14 cellular contexts compared by ENCODE assay signal in the genomic region with DNA sequence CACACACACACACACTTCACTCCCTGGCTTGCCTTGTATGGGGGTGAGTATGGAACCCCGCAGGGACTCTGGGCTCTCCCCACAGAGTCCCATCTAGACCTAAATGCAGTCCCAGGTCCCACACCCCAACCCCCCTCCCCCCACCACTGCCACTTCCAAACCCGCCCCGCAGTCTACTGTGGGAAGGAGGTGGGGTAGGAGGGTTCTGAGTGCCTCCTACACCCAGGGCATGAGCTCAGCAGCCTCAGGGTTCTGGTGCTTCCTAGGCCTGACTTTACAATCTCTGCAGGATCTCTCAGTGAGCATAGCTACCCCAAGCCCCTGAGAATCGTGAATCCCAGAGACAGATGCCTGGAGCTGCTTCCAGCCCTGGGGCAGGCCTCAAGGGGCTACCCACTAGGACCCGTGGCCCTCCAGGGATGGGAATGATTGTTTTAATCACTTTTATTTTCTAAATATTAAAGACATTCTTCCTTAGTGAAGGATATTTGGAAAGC. TPM values are rescaled to one million over a fixed set of nuclear protein-coding genes. Genes with fewer than 3 reads are reported as not detected.
DNase-seq lines count a peak whose midpoint lies in the region; ATAC-seq, FAIRE-seq and TF ChIP-seq lines count a peak whose summit lies in the region.
"Had no signal": no experiment of that assay in that cellular context is flagged by ENCODE, and none has a peak within 500 bp of the region (broad histone marks: within the 10 kb centered on the region; RNA-seq: fewer than 3 reads in every experiment).

No MANE protein-coding gene starts in this region.

- CTCF ChIA-PET in HepG2 (lab: Yijun Ruan, JAX; ENCODE audit: low intra/inter-chr PET ratio, low total read pairs): no interaction called here

- H3K4me3 ChIP-seq in HepG2 (replicated peaks in 1 of 3; ENCODE audit: insufficient read depth in 1 of 3, low read depth in 2 of 3, low read length in 3 of 3) (no peak overlapping the region), right lobe of liver (no peak overlapping the region), upper lobe of right lung (peak overlapping the region; percentile 58), body of pancreas (no peak overlapping the region)

- no peak overlapping the region for H3K9ac ChIP-seq in HepG2 (ENCODE audit: insufficient read depth, low read depth, low read length)
- H3K9ac ChIP-seq: BLaER1 had no signal

- no peaks in the 10 kb centered on the region for H3K9me3 Mint-ChIP-seq in activated naive CD8-positive, alpha-beta T cell (ENCODE audit: low read depth)
- no peaks in the 10 kb centered on the region for H3K9me3 Mint-ChIP-seq in natural killer cell

- POLR2A ChIA-PET in HepG2 (lab: Yijun Ruan, JAX): interaction anchor here (1.4 to 3.3 kb wide), 3 partner anchors 23 to 85 kb away, joined by 3 to 14 read pairs (median 10); no protein-coding TSS in a partner anchor

- intact Hi-C loops in HepG2 (cut with micrococcal nuclease; ENCODE audit: unreplicated experiment) (no loop called here), right lobe of liver (cut with DNase I) (no loop called here), natural killer cell (cut with micrococcal nuclease) (no loop called here), upper lobe of right lung (cut with DNase I) (no loop called here), body of pancreas (cut with DNase I) (no loop called here)

- no peak overlapping the region for H2AFZ ChIP-seq in HepG2 (ENCODE audit: low read length)

- TF ChIP-seq EP300 in HepG2 (IDR thresholded peaks at IDR 0.05; ENCODE audit: low read depth in 2 of 2, low read length in 2 of 2) (no peak), HepG2 (CRISPR knock-in tag; IDR thresholded peaks at IDR 0.05; ENCODE audit: borderline replicate concordance) (no peak)

- in situ Hi-C loops in HepG2 (cut with HindIII; ENCODE audit: extremely low pct_ligation_motif_present, low pct_unique_long_range_greater_than_20kb): no loop called here

- H3K27me3 Mint-ChIP-seq in activated naive CD8-positive, alpha-beta T cell: no peaks in the 10 kb centered on the region
- no peaks in the 10 kb centered on the region for H3K27me3 Mint-ChIP-seq in natural killer cell (ENCODE audit: low read depth in 2 of 2)

- H3K36me3 Mint-ChIP-seq in activated naive CD8-positive, alpha-beta T cell: no peaks in the 10 kb centered on the region
- no peaks in the 10 kb centered on the region for H3K36me3 Mint-ChIP-seq in natural killer cell

- H4K20me1 ChIP-seq in HepG2 (ENCODE audit: insufficient read depth, low read length): peaks cover 17% of the 10 kb centered on the region; the same call in 1 of the 2 replicates

- H3K79me2 ChIP-seq in HepG2 (ENCODE audit: insufficient read depth, low read length): peaks cover 27% of the 10 kb centered on the region

- H3K27ac Mint-ChIP-seq in activated naive CD8-positive, alpha-beta T cell: no peak overlapping the region
- peak overlapping the region in 1 of 2 donors; percentile 76 for H3K27ac Mint-ChIP-seq in natural killer cell

- H3K27ac ChIP-seq in HepG2 (ENCODE audit: extremely low read length, insufficient read depth, low read length) (no peak overlapping the region), right lobe of liver (no peak overlapping the region), upper lobe of right lung (no peak overlapping the region), body of pancreas (no peak overlapping the region)
- H3K27ac ChIP-seq: BLaER1 had no signal

- BruUV-seq in HepG2 (replicated peaks; lab: Mats Ljungman, UMichigan): no TSS peak

- 0 out of 5 replicates have a peak, but pooled peaks cover 2 to 5% of the 10 kb centered on the region in 2 experiments for H3K36me3 ChIP-seq in HepG2 (replicated peaks in 1 of 2; ENCODE audit: control insufficient read depth in 1 of 2, insufficient read depth in 2 of 2, low read length in 2 of 2)
- H3K36me3 ChIP-seq in right lobe of liver: no peaks in the 10 kb centered on the region
- H3K36me3 ChIP-seq in upper lobe of right lung: no peaks in the 10 kb centered on the region
- no peaks in the 10 kb centered on the region for H3K36me3 ChIP-seq in body of pancreas (replicated peaks in 1 of 2; ENCODE audit: insufficient read depth in 1 of 2, low read depth in 2 of 2)
- H3K36me3 ChIP-seq: BLaER1 had no signal

- FAIRE-seq in HepG2 (lab: Jason Lieb, UNC): no peak
- FAIRE-seq: islet of Langerhans had no signal

- TF ChIP-seq RAD21 in HepG2 (CRISPR knock-in tag; IDR thresholded peaks at IDR 0.05): no peak

- no peaks in the 10 kb centered on the region for H3K9me3 ChIP-seq in HepG2 (ENCODE audit: low read length)
- H3K9me3 ChIP-seq in right lobe of liver: no peaks in the 10 kb centered on the region
- H3K9me3 ChIP-seq in upper lobe of right lung: no peaks in the 10 kb centered on the region
- no peaks in the 10 kb centered on the region for H3K9me3 ChIP-seq in body of pancreas
- H3K9me3 ChIP-seq: BLaER1 had no signal

- no peak for ATAC-seq in HepG2
- ATAC-seq in right lobe of liver: no peak
- ATAC-seq in natural killer cell: no peak
- ATAC-seq in upper lobe of right lung: no peak
- ATAC-seq in body of pancreas: no peak

- TF ChIP-seq POLR2A in HepG2 (IDR thresholded peaks at IDR 0.05; ENCODE audit: insufficient read depth in 1 of 2, low read depth in 2 of 2, low read length in 2 of 2) (no peak), right lobe of liver (IDR thresholded peaks at IDR 0.05) (no peak), body of pancreas (IDR thresholded peaks at IDR 0.05) (no peak)

- DNase-seq in HepG2 (ENCODE audit: low spot score) (no peak), right lobe of liver (no peak), natural killer cell (no peak), upper lobe of right lung (no peak), body of pancreas (no peak), H4 (ENCODE audit: low spot score) (no peak), NCI-H1105 treated with DMSO at 0.1 percent for 48 hours (lab: John Stamatoyannopoulos, UW) (no peak)
- DNase-seq: dermis blood vessel endothelial cell, MV-4-11, NCI-H510A treated with DMSO at 0.1 percent for 48 hours, RPMI8226 had no signal

- no peak for TF ChIP-seq CTCF in HepG2 (CRISPR knock-in tag; IDR thresholded peaks at IDR 0.05)
- no peak for TF ChIP-seq CTCF in right lobe of liver (IDR thresholded peaks at IDR 0.05)
- TF ChIP-seq CTCF in natural killer cell (IDR thresholded peaks at IDR 0.05): no peak
- no peak for TF ChIP-seq CTCF in upper lobe of right lung (IDR thresholded peaks at IDR 0.05)
- TF ChIP-seq CTCF in body of pancreas (IDR thresholded peaks at IDR 0.05): no peak

- H3K4me2 ChIP-seq in HepG2 (ENCODE audit: low read depth, low read length): peak overlapping the region; percentile 68; the same call in 1 of the 2 replicates

- peak overlapping the region; percentile 63 for H3K4me3 Mint-ChIP-seq in activated naive CD8-positive, alpha-beta T cell
- peak overlapping the region; percentile 64 for H3K4me3 Mint-ChIP-seq in natural killer cell

- peaks cover 62% of the 10 kb centered on the region for H3K4me1 ChIP-seq in HepG2 (ENCODE audit: insufficient read depth, low read length)
- H3K4me1 ChIP-seq in right lobe of liver: peaks cover 0 to 27% (median 9%) of the 10 kb centered on the region in 4 donors
- H3K4me1 ChIP-seq in upper lobe of right lung: peaks cover 38% of the 10 kb centered on the region
- H3K4me1 ChIP-seq in body of pancreas: peaks cover 42% of the 10 kb centered on the region

- peaks cover 11% of the 10 kb centered on the region for H3K4me1 Mint-ChIP-seq in activated naive CD8-positive, alpha-beta T cell (ENCODE audit: low read depth)
- peaks cover 12 to 57% of the 10 kb centered on the region in 2 donors for H3K4me1 Mint-ChIP-seq in natural killer cell

- H3K27me3 ChIP-seq in HepG2 (ENCODE audit: control insufficient read depth in 1 of 2, insufficient read depth in 2 of 2, low read length in 2 of 2): peaks cover 14 to 36% of the 10 kb centered on the region in 2 experiments; a peak in 4 of 5 replicates
- no peaks in the 10 kb centered on the region for H3K27me3 ChIP-seq in right lobe of liver
- H3K27me3 ChIP-seq in upper lobe of right lung: no peaks in the 10 kb centered on the region
- no peaks in the 10 kb centered on the region for H3K27me3 ChIP-seq in body of pancreas

- WGBS in HepG2 (ENCODE audit: low lambda C conversion rate): 19% methylated on average over 3 of the region's 5 CpGs
- WGBS in right lobe of liver (ENCODE audit: insufficient coverage, low coverage, low lambda C conversion rate, missing lambda C conversion rate): 63% methylated on average over 2 of the region's 5 CpGs
- 76 to 81% methylated on average over 2 to 5 of the region's 5 CpGs for WGBS in body of pancreas, 2 donors

RNA-seq across cellular contexts. Expression of a gene that starts 1.5 kb away (rescaled TPM):
- total RNA-seq in HepG2 (2016; rRNA removed; fragmentation: Illumina TruSeq; extraction: Trizol): 10.5 and 12.3 TPM in 2 replicates
- total RNA-seq in HepG2 (2016; cell fraction: cytosol; rRNA removed; fragmentation: Illumina TruSeq; extraction: Trizol; ENCODE audit: low read depth): 2.1 and 2.2 TPM in 2 replicates
- 9.0 and 12.3 TPM in 2 replicates for total RNA-seq in HepG2 (2016; cell fraction: insoluble cytoplasmic fraction; rRNA removed; fragmentation: Illumina TruSeq; extraction: Trizol)
- 5.3 TPM in 2 replicates for total RNA-seq in HepG2 (2016; cell fraction: membrane; rRNA removed; fragmentation: Illumina TruSeq; extraction: Trizol)
- total RNA-seq in HepG2 (2016; cell fraction: nucleus; rRNA removed; fragmentation: Illumina TruSeq; extraction: Trizol): 8.0 and 9.6 TPM in 2 replicates
- polyA plus RNA-seq in HepG2 (2011; rRNA removed): 5.9 and 6.3 TPM in 2 replicates
- polyA plus RNA-seq in HepG2 (2011; cell fraction: cytosol; rRNA removed): 4.1 and 5.8 TPM in 2 replicates
- polyA plus RNA-seq in HepG2 (2011; cell fraction: nucleus; rRNA removed): 28.9 and 40.8 TPM in 2 replicates
- 6.2 and 7.1 TPM in 2 replicates for polyA plus RNA-seq in HepG2 (2012)
- polyA plus RNA-seq in HepG2 (2016; cell fraction: cytosol; fragmentation: Illumina TruSeq; extraction: Trizol; ENCODE audit: low read depth): 0.80 TPM in 2 replicates
- 8.9 and 10.6 TPM in 2 replicates for polyA plus RNA-seq in HepG2 (2016; cell fraction: insoluble cytoplasmic fraction; fragmentation: Illumina TruSeq; extraction: Trizol; ENCODE audit: low read depth)
- 2.4 and 2.5 TPM in 2 replicates for polyA plus RNA-seq in HepG2 (2016; cell fraction: membrane; fragmentation: Illumina TruSeq; extraction: Trizol; ENCODE audit: low read depth)
- 15.3 and 15.7 TPM in 2 replicates for polyA plus RNA-seq in HepG2 (2016; cell fraction: nucleus; fragmentation: Illumina TruSeq; extraction: Trizol; ENCODE audit: insufficient read depth, low read depth)
- polyA minus RNA-seq in HepG2 (2011; rRNA and poly(A)+ RNA removed; ENCODE audit: low replicate concordance): 14.5 and 16.4 TPM in 2 replicates
- polyA minus RNA-seq in HepG2 (2011; cell fraction: cytosol; rRNA and poly(A)+ RNA removed): 9.2 and 9.6 TPM in 2 replicates
- 10.6 and 13.4 TPM in 2 replicates for polyA minus RNA-seq in HepG2 (2011; cell fraction: nucleus; rRNA and poly(A)+ RNA removed)
- total RNA-seq in right lobe of liver: 10 to 100 TPM; 10.9 to 25.8 (median 13.8) TPM
- total RNA-seq in natural killer cell: 10 to 100 TPM; 14.5 to 21.6 (median 21.2) TPM
- total RNA-seq in upper lobe of right lung: 33.5 TPM
- total RNA-seq in body of pancreas: 10 to 100 TPM; 16.6 to 21.1 TPM
- total RNA-seq in H4 (2014; rRNA removed; shearing (Covaris generic)): 5.6 and 6.0 TPM in 2 replicates

RNA-seq across cellular contexts. Expression of a gene that starts 22.1 kb away (rescaled TPM):
- total RNA-seq in HepG2 (2016; rRNA removed; fragmentation: Illumina TruSeq; extraction: Trizol): 12.0 and 13.9 TPM in 2 replicates
- 7.7 and 7.9 TPM in 2 replicates for total RNA-seq in HepG2 (2016; cell fraction: cytosol; rRNA removed; fragmentation: Illumina TruSeq; extraction: Trizol; ENCODE audit: low read depth)
- total RNA-seq in HepG2 (2016; cell fraction: insoluble cytoplasmic fraction; rRNA removed; fragmentation: Illumina TruSeq; extraction: Trizol): 9.6 and 13.9 TPM in 2 replicates
- 17.8 and 22.1 TPM in 2 replicates for total RNA-seq in HepG2 (2016; cell fraction: membrane; rRNA removed; fragmentation: Illumina TruSeq; extraction: Trizol)
- total RNA-seq in HepG2 (2016; cell fraction: nucleus; rRNA removed; fragmentation: Illumina TruSeq; extraction: Trizol): 10.1 and 11.0 TPM in 2 replicates
- polyA plus RNA-seq in HepG2 (2011; rRNA removed): 5.5 and 7.1 TPM in 2 replicates
- polyA plus RNA-seq in HepG2 (2011; cell fraction: cytosol; rRNA removed): 7.1 and 10.4 TPM in 2 replicates
- polyA plus RNA-seq in HepG2 (2011; cell fraction: nucleus; rRNA removed): 9.4 and 12.5 TPM in 2 replicates
- polyA plus RNA-seq in HepG2 (2012): 6.0 and 9.5 TPM in 2 replicates
- 6.4 and 8.1 TPM in 2 replicates for polyA plus RNA-seq in HepG2 (2016; cell fraction: cytosol; fragmentation: Illumina TruSeq; extraction: Trizol; ENCODE audit: low read depth)
- polyA plus RNA-seq in HepG2 (2016; cell fraction: insoluble cytoplasmic fraction; fragmentation: Illumina TruSeq; extraction: Trizol; ENCODE audit: low read depth): 14.5 and 15.8 TPM in 2 replicates
- 14.9 and 17.1 TPM in 2 replicates for polyA plus RNA-seq in HepG2 (2016; cell fraction: membrane; fragmentation: Illumina TruSeq; extraction: Trizol; ENCODE audit: low read depth)
- polyA plus RNA-seq in HepG2 (2016; cell fraction: nucleus; fragmentation: Illumina TruSeq; extraction: Trizol; ENCODE audit: insufficient read depth, low read depth): 14.9 and 17.4 TPM in 2 replicates
- 18.3 and 50.6 TPM in 2 replicates for polyA minus RNA-seq in HepG2 (2011; rRNA and poly(A)+ RNA removed; ENCODE audit: low replicate concordance)
- polyA minus RNA-seq in HepG2 (2011; cell fraction: cytosol; rRNA and poly(A)+ RNA removed): 7.9 and 8.8 TPM in 2 replicates
- polyA minus RNA-seq in HepG2 (2011; cell fraction: nucleus; rRNA and poly(A)+ RNA removed): 4.7 and 8.0 TPM in 2 replicates
- total RNA-seq in right lobe of liver: 10 to 100 TPM; 12.4 to 29.7 (median 15.4) TPM
- total RNA-seq in natural killer cell: 10 to 100 TPM; 19.5 to 34.3 (median 33.6) TPM
- total RNA-seq in upper lobe of right lung: 30.7 TPM
- 10 to 100 TPM; 21.3 to 47.1 TPM for total RNA-seq in body of pancreas
- total RNA-seq in H4 (2014; rRNA removed; shearing (Covaris generic)): 12.5 and 20.3 TPM in 2 replicates
